ENCODE assay signal across 8 cellular contexts in the genomic region with DNA sequence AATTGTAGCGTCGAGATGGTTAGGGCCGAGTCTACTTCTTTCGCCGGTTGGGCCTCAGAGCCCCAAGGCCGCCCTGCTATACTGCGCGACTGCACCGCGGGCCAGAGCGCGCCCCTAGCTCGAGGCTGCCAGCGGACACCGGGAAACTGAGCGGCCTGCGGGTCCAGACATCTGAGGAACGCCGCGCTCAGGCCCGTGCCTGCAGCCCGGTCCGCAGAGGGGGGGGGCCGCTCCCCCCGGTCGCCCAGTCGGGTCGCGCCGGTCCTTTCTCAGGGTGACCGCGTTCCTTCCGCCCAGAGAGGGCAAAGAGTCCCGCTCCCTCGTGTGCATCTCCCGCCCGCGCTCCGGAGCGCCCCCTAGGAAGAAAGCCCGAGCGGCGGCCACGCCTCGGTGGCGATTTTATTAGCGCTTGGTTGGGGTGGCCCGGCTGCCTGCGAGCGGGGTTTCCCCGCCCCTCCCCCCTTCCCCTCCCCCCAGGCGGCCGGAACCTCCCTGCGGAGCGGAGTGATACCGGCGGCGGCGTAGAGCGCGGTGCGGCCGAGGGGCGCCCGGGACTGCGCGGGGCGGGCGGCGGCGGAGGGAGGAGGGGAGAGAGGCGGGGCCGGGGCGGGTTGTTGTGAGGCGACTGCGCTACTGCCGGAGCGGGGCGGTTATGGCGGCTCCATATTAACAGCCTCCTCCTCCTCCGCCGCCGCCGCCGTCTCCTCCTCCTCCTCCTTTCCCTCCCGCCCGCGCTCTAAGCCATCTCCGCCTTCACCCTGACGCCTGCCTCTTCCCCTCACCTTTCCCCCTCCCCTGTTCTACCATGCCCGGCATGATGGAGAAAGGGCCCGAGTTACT. TPM values are rescaled to one million over a fixed set of nuclear protein-coding genes. Genes with fewer than 3 reads are reported as not detected.
A peak's percentile ranks its signal among the peaks of the same experiment; 100 is the strongest.
DNase-seq lines count a peak whose midpoint lies in the region; ATAC-seq and TF ChIP-seq lines count a peak whose summit lies in the region.

Gene RCOR3, plus strand, starts transcription at position 611 of the 840 bp plus-strand sequence. Its CDS starts 195 bp downstream, at position 806.

- TF ChIP-seq CTCF in right atrium auricular region (IDR thresholded peaks at IDR 0.05) (peak; percentile 19 to 68), vagina (IDR thresholded peaks at IDR 0.05) (peak in 1 of 3 experiments; percentile 36)

- H3K27ac ChIP-seq in angular gyrus (ENCODE audit: low read depth, low read length) (peak within 1 kb of the TSS; percentile 99), right atrium auricular region (peak within 1 kb of the TSS; percentile 99), rectal smooth muscle tissue (ENCODE audit: low read depth, low read length) (peak within 1 kb of the TSS; percentile 87), vagina (peak within 1 kb of the TSS; percentile 99)

- DNase-seq in NCI-H1694 (lab: John Stamatoyannopoulos, UW): peak; percentile 82
- DNase-seq in T-helper 2 cell: peak; percentile 83 to 98 (median 87)
- peak; percentile 89 for DNase-seq in right atrium auricular region (ENCODE audit: low spot score)
- peak in 1 of 2 donors; percentile 94 for DNase-seq in vagina (ENCODE audit: extremely low spot score in 2 of 2)

- H3K4me1 ChIP-seq in right atrium auricular region: peaks cover 0 to 22% of the 10 kb centered on the region in 2 donors
- H3K4me1 ChIP-seq in rectal smooth muscle tissue (ENCODE audit: control insufficient read depth, insufficient read depth, low read length): peaks cover 5% of the 10 kb centered on the region
- H3K4me1 ChIP-seq in vagina: peaks cover 24% of the 10 kb centered on the region

- H3K9ac ChIP-seq in rectal smooth muscle tissue (ENCODE audit: low read length): peak within 1 kb of the TSS; percentile 83

- TF ChIP-seq POLR2A in vagina (IDR thresholded peaks at IDR 0.05): peak in 1 of 2 donors; percentile 78

- H3K27me3 ChIP-seq in right atrium auricular region: no peaks in the 10 kb centered on the region
- H3K27me3 ChIP-seq in rectal smooth muscle tissue (ENCODE audit: control insufficient read depth, insufficient read depth, low read length): no peaks in the 10 kb centered on the region
- H3K27me3 ChIP-seq in vagina: no peaks in the 10 kb centered on the region

- intact Hi-C loops in vagina (cut with DNase I): loop anchor here (10.0 kb wide), 1 partner anchor 66 kb away; the partner anchor contains the start of gene TRAF5

- H3K9me3 ChIP-seq in right atrium auricular region (no peaks in the 10 kb centered on the region), vagina (no peaks in the 10 kb centered on the region)

- H3K4me3 ChIP-seq in right atrium auricular region: peak within 1 kb of the TSS; percentile 97
- peak within 1 kb of the TSS; percentile 92 for H3K4me3 ChIP-seq in rectal smooth muscle tissue (ENCODE audit: low read length)
- H3K4me3 ChIP-seq in vagina: peak within 1 kb of the TSS; percentile 85 to 96

- no peaks in the 10 kb centered on the region for H3K36me3 ChIP-seq in right atrium auricular region
- no peaks in the 10 kb centered on the region for H3K36me3 ChIP-seq in rectal smooth muscle tissue (ENCODE audit: control insufficient read depth, insufficient read depth, low read length)
- H3K36me3 ChIP-seq in vagina: no peaks in the 10 kb centered on the region

- ATAC-seq in GM18499 (IDR thresholded peaks at IDR 0.05; ENCODE audit: insufficient read depth, unreplicated experiment) (peak; percentile 35), HG02885 (IDR thresholded peaks at IDR 0.05; ENCODE audit: poor library complexity, unreplicated experiment) (peak; percentile 66)

RNA-seq across cellular contexts. Expression of gene RCOR3, which starts in this region (rescaled TPM):
- total RNA-seq in right atrium auricular region (10 to 100 TPM; 24.0 to 34.9 TPM), vagina (58.4 TPM)
